In the genomic region with DNA sequence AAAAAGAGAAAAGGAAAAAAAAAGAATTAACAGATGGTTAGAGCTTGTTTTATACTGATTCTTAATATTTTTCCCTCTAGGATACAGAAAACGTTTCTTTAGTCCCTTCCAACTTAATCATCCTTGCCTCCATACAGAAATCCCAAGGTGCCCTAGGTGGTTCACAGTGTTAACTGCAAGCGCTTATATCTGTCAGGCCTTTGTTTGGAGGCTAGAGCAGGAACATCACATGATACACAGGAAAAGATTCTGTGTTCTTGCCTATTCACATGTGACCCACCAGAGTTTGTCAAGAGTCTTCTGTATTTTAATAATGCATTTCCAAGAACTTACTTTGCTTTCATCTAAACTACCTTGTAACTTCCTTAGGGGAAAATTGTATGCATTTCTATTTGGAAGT, we compare ENCODE assay signal across 21 cellular contexts. TPM values are rescaled to one million over a fixed set of nuclear protein-coding genes. Genes with fewer than 3 reads are reported as not detected.
DNase-seq lines count a peak whose midpoint lies in the region; ATAC-seq, FAIRE-seq and TF ChIP-seq lines count a peak whose summit lies in the region.
"Had no signal": no experiment of that assay in that cellular context is flagged by ENCODE, and none has a peak within 500 bp of the region (broad histone marks: within the 10 kb centered on the region; RNA-seq: fewer than 3 reads in every experiment).

No MANE protein-coding gene starts in this region.

- TF ChIP-seq CTCF in heart left ventricle (IDR thresholded peaks at IDR 0.05) (no peak), right atrium auricular region (IDR thresholded peaks at IDR 0.05) (no peak), WTC11 (IDR thresholded peaks at IDR 0.05) (no peak), type B pancreatic cell (conservative IDR thresholded peaks at IDR 0.05) (no peak)

- H3K27me3 ChIP-seq in heart left ventricle, result no peaks in the 10 kb centered on the region
- no peaks in the 10 kb centered on the region for H3K27me3 ChIP-seq in right atrium auricular region
- H3K27me3 ChIP-seq: BLaER1 had no signal

- no peak for DNase-seq in heart left ventricle
- DNase-seq in right atrium auricular region (ENCODE audit: low spot score), result no peak
- DNase-seq in GM19239 (ENCODE audit: insufficient read length, low spot score), result no peak
- DNase-seq in WTC11 (ENCODE audit: low spot score), result no peak
- no peak for DNase-seq in type B pancreatic cell (ENCODE audit: extremely low spot score, unreplicated experiment)
- DNase-seq in NCI-H2227 (lab: John Stamatoyannopoulos, UW; ENCODE audit: unreplicated experiment), result no peak
- DNase-seq: 8988T; CD8-positive, alpha-beta T cell; COR-L47; DMS 273 treated with DMSO at 0.1 percent for 48 hours; DMS53; DND-41; EL; H9 had no signal

- H3K36me3 Mint-ChIP-seq in WTC11 (no peaks in the 10 kb centered on the region), type B pancreatic cell (no peaks in the 10 kb centered on the region)
- H3K36me3 Mint-ChIP-seq: CD14-positive monocyte; CD8-positive, alpha-beta T cell had no signal

- H3K36me3 ChIP-seq in heart left ventricle, result no peaks in the 10 kb centered on the region
- H3K36me3 ChIP-seq in right atrium auricular region, result no peaks in the 10 kb centered on the region
- H3K36me3 ChIP-seq: BLaER1 had no signal

- H3K27ac ChIP-seq in heart left ventricle (peak overlapping the region in 1 of 12 donors; percentile 26), right atrium auricular region (no peak overlapping the region)
- H3K27ac ChIP-seq: BLaER1, HL-60 had no signal

- H3K4me1 Mint-ChIP-seq in WTC11 (peaks cover 7% of the 10 kb centered on the region), type B pancreatic cell (ENCODE audit: unreplicated experiment) (peaks cover 19% of the 10 kb centered on the region)
- H3K4me1 Mint-ChIP-seq: CD14-positive monocyte had no signal

- H3K9me3 Mint-ChIP-seq in WTC11 (no peaks in the 10 kb centered on the region), type B pancreatic cell (no peaks in the 10 kb centered on the region)
- H3K9me3 Mint-ChIP-seq: CD14-positive monocyte; CD8-positive, alpha-beta T cell; H9 had no signal

- TF ChIP-seq POLR2A in heart left ventricle (IDR thresholded peaks at IDR 0.05), result no peak

- ATAC-seq in heart left ventricle, result peak; percentile 46 to 79 (median 64)
- no peak for ATAC-seq in WTC11
- ATAC-seq in HG02884 (IDR thresholded peaks at IDR 0.05; ENCODE audit: unreplicated experiment), result no peak
- ATAC-seq: CD8-positive, alpha-beta T cell; GM12878 had no signal

- H3K27me3 Mint-ChIP-seq in WTC11 (ENCODE audit: low read depth), result no peaks in the 10 kb centered on the region
- no peaks in the 10 kb centered on the region for H3K27me3 Mint-ChIP-seq in type B pancreatic cell

- H3K4me3 Mint-ChIP-seq in WTC11 (no peak overlapping the region), type B pancreatic cell (no peak overlapping the region)
- H3K4me3 Mint-ChIP-seq: CD14-positive monocyte; CD8-positive, alpha-beta T cell; H9 had no signal

- CTCF ChIA-PET in WTC11 (lab: Charles Lee), result no interaction called here

- H3K4me3 ChIP-seq in heart left ventricle, result no peak overlapping the region
- no peak overlapping the region for H3K4me3 ChIP-seq in right atrium auricular region
- H3K4me3 ChIP-seq: BLaER1, GM12878 had no signal

- WGBS in heart left ventricle, 4 donors, result 36 to 61% (median 50%) methylated on average over 2 of the region's 2 CpGs

- POLR2A ChIA-PET in WTC11 (lab: Charles Lee), result no interaction called here

- H3K27ac Mint-ChIP-seq in WTC11 (0 out of 2 replicates have a peak overlapping the region, but pooled peaks have one; percentile 75), type B pancreatic cell (peak overlapping the region; percentile 38)
- H3K27ac Mint-ChIP-seq: CD8-positive, alpha-beta T cell had no signal

- peak; percentile 18 for FAIRE-seq in GM19239 (lab: Jason Lieb, UNC)
- FAIRE-seq: GM12878, H1 had no signal

- H3K4me1 ChIP-seq in heart left ventricle, result peaks cover 0 to 9% (median 4%) of the 10 kb centered on the region in 12 donors
- peaks cover 0 to 8% of the 10 kb centered on the region in 2 donors for H3K4me1 ChIP-seq in right atrium auricular region
- H3K4me1 ChIP-seq: BLaER1 had no signal

- H3K9me3 ChIP-seq in heart left ventricle (no peaks in the 10 kb centered on the region), right atrium auricular region (no peaks in the 10 kb centered on the region)
- H3K9me3 ChIP-seq: BLaER1 had no signal

- intact Hi-C loops in heart left ventricle (cut with DNase I), result no loop called here

TF ChIP-seq in WTC11, 78 proteins besides CTCF, POLR2A, EP300 and RAD21:
- TF ChIP-seq CREM (CRISPR knock-in tag; IDR thresholded peaks at IDR 0.05) (no peak), ZNF232 (CRISPR knock-in tag; IDR thresholded peaks at IDR 0.05) (no peak), SMAD3 (CRISPR knock-in tag; IDR thresholded peaks at IDR 0.05; ENCODE audit: borderline replicate concordance) (no peak), ZNF317 (CRISPR knock-in tag; IDR thresholded peaks at IDR 0.05; ENCODE audit: borderline replicate concordance, low read depth) (no peak), TP53 (CRISPR knock-in tag; IDR thresholded peaks at IDR 0.05) (no peak)

RNA-seq across cellular contexts. Expression of gene ANKRD6, which starts 31.3 kb away (rescaled TPM):
- total RNA-seq in heart left ventricle (10 to 100 TPM in 7 of 9 donors, 1 to 10 TPM in 2; 7.4 to 14.1 (median 11.3) TPM), right atrium auricular region (10 to 100 TPM in 1 of 2 donors, 1 to 10 TPM in 1; 9.2 to 12.3 TPM), WTC11 (2021) (10.9 to 13.9 TPM (median 12.6 TPM) in 3 replicates), type B pancreatic cell (ENCODE audit: low replicate concordance) (33.0 and 34.0 TPM in 2 replicates)
- 1 to 10 TPM; 3.5 to 4.6 TPM for polyA plus RNA-seq in heart left ventricle

RNA-seq across cellular contexts. Expression of gene RRAGD, which starts 52.2 kb away (rescaled TPM):
- 100 to 1,000 TPM in 5 of 9 donors, 10 to 100 TPM in 4; 69.7 to 147 (median 102) TPM for total RNA-seq in heart left ventricle
- polyA plus RNA-seq in heart left ventricle, result 10 to 100 TPM; 25.8 to 40.8 TPM
- total RNA-seq in right atrium auricular region, result 10 to 100 TPM; 56.4 to 98.0 TPM
- total RNA-seq in WTC11 (2021), result 14.1 to 25.4 TPM (median 18.0 TPM) in 3 replicates
- 18.0 and 19.7 TPM in 2 replicates for total RNA-seq in type B pancreatic cell (ENCODE audit: low replicate concordance)
- polyA plus RNA-seq: AG04450 had no signal

Comparison
In these comparisons a context has a peak if more than half of its experiments do, and no peak if none do; other contexts are left out.
1. ATAC-seq: peak in heart left ventricle (4 of 4); none in WTC11 (single experiment) and HG02884 (single experiment).